ENCODE assay signal across 9 cellular contexts in genomic region chr9:113399646-113400200, GRCh38. TPM values are rescaled to one million over a fixed set of nuclear protein-coding genes. Genes with fewer than 3 reads are reported as not detected.
DNase-seq lines count a peak whose midpoint lies in the region; ATAC-seq, FAIRE-seq and TF ChIP-seq lines count a peak whose summit lies in the region.
"Had no signal": no experiment of that assay in that cellular context is flagged by ENCODE, and none has a peak within 500 bp of the region (broad histone marks: within the 10 kb centered on the region; RNA-seq: fewer than 3 reads in every experiment).

No MANE protein-coding gene starts in this region.

- H3K4me2 ChIP-seq in BLaER1 treated with 17β-estradiol and CSF1 and Interleukin-3, amounts not matched to agents 10 nM and 100 nM, result peak overlapping the region; percentile 76 to 95 (median 86)
- H3K4me2 ChIP-seq in astrocyte (ENCODE audit: low read length), result peak overlapping the region; percentile 92

- ATAC-seq in naive B cell (ENCODE audit: low read depth in 2 of 2) (no peak), GM21390 (IDR thresholded peaks at IDR 0.05; ENCODE audit: unreplicated experiment) (no peak)

- peaks cover 0 to 24% (median 0%) of the 10 kb centered on the region in 11 experiments; a peak in 5 of 22 replicates for H4K20me1 ChIP-seq in BLaER1 treated with 17β-estradiol and CSF1 and Interleukin-3, amounts not matched to agents 10 nM and 100 nM
- H4K20me1 ChIP-seq in astrocyte (ENCODE audit: insufficient read depth, low read length), result peaks cover 22% of the 10 kb centered on the region

- H3K36me3 Mint-ChIP-seq in astrocyte (ENCODE audit: low read depth, unreplicated experiment), result no peaks in the 10 kb centered on the region
- no peaks in the 10 kb centered on the region for H3K36me3 Mint-ChIP-seq in naive B cell

- DNase-seq in HAP-1 (ENCODE audit: low spot score in 2 of 2) (peak in 1 of 2 experiments; percentile 53), astrocyte (ENCODE audit: low read depth) (no peak), naive B cell (no peak), coronary artery (ENCODE audit: low spot score) (no peak), NCI-H2171 treated with DMSO at 0.1 percent for 48 hours (lab: John Stamatoyannopoulos, UW) (no peak), SIG-M5 (lab: John Stamatoyannopoulos, UW) (no peak)
- DNase-seq: NCI-H2227 treated with DMSO at 0.1 percent for 48 hours had no signal

- no peak overlapping the region for H2AFZ ChIP-seq in astrocyte (ENCODE audit: low read depth, low read length)

- no peaks in the 10 kb centered on the region for H3K27me3 ChIP-seq in BLaER1 treated with 17β-estradiol and CSF1 and Interleukin-3, amounts not matched to agents 10 nM and 100 nM
- no peaks in the 10 kb centered on the region for H3K27me3 ChIP-seq in HAP-1 (ENCODE audit: low read depth)
- no peaks in the 10 kb centered on the region for H3K27me3 ChIP-seq in astrocyte (ENCODE audit: insufficient read depth, low read length)

- peaks cover 37 to 76% (median 57%) of the 10 kb centered on the region in 10 experiments for H3K4me1 ChIP-seq in BLaER1 treated with 17β-estradiol and CSF1 and Interleukin-3, amounts not matched to agents 10 nM and 100 nM
- H3K4me1 ChIP-seq in HAP-1 (peaks cover 14% of the 10 kb centered on the region), astrocyte (ENCODE audit: insufficient read depth, low read length) (peaks cover 24% of the 10 kb centered on the region)

- H3K9me3 Mint-ChIP-seq in astrocyte (ENCODE audit: unreplicated experiment) (no peaks in the 10 kb centered on the region), naive B cell (no peaks in the 10 kb centered on the region)

- H3K4me1 Mint-ChIP-seq in astrocyte (ENCODE audit: low read depth, unreplicated experiment) (peaks cover 37% of the 10 kb centered on the region), naive B cell (peaks cover 20 to 36% (median 33%) of the 10 kb centered on the region in 3 donors)

- peak overlapping the region in 8 of 10 experiments; percentile 76 to 91 (median 86); a peak in 10 of 20 replicates for H3K4me3 ChIP-seq in BLaER1 treated with 17β-estradiol and CSF1 and Interleukin-3, amounts not matched to agents 10 nM and 100 nM
- H3K4me3 ChIP-seq in HAP-1 (peak overlapping the region; percentile 78; the same call in 1 of the 2 replicates), astrocyte (ENCODE audit: insufficient read depth, low read depth, low read length) (no peak overlapping the region), coronary artery (no peak overlapping the region)

- peak overlapping the region; percentile 64 to 83 (median 80); a peak in 19 of 22 replicates for H3K9ac ChIP-seq in BLaER1 treated with 17β-estradiol and CSF1 and Interleukin-3, amounts not matched to agents 10 nM and 100 nM
- no peak overlapping the region for H3K9ac ChIP-seq in astrocyte (ENCODE audit: low read length)

- no peak for FAIRE-seq in astrocyte (lab: Jason Lieb, UNC)

- no peaks in the 10 kb centered on the region for H3K27me3 Mint-ChIP-seq in astrocyte (ENCODE audit: low read depth, unreplicated experiment)
- H3K27me3 Mint-ChIP-seq in naive B cell, result no peaks in the 10 kb centered on the region

- no peaks in the 10 kb centered on the region for H3K9me3 ChIP-seq in BLaER1 treated with 17β-estradiol and CSF1 and Interleukin-3, amounts not matched to agents 10 nM and 100 nM (replicated peaks in 1 of 11)
- no peaks in the 10 kb centered on the region for H3K9me3 ChIP-seq in HAP-1
- no peaks in the 10 kb centered on the region for H3K9me3 ChIP-seq in astrocyte (ENCODE audit: insufficient read depth, low read depth, low read length)

- H3K79me2 ChIP-seq in astrocyte (ENCODE audit: insufficient read depth, low read length), result peaks cover 14% of the 10 kb centered on the region

- TF ChIP-seq CTCF in astrocyte (IDR thresholded peaks at IDR 0.05; ENCODE audit: insufficient read depth, low read depth, low read length), result no peak
- no peak for TF ChIP-seq CTCF in coronary artery (IDR thresholded peaks at IDR 0.05)

- H3K27ac Mint-ChIP-seq in astrocyte (ENCODE audit: unreplicated experiment), result peak overlapping the region; percentile 41
- H3K27ac Mint-ChIP-seq in naive B cell, result peak overlapping the region in 2 of 6 donors; percentile 26 to 35

- H3K27ac ChIP-seq in BLaER1 treated with 17β-estradiol and CSF1 and Interleukin-3, amounts not matched to agents 10 nM and 100 nM, result no peak overlapping the region
- H3K27ac ChIP-seq in astrocyte (ENCODE audit: low read depth, low read length) (no peak overlapping the region), coronary artery (no peak overlapping the region)

- in situ Hi-C loops in HAP-1 (cut with MboI; ENCODE audit: low sequenced_read_pairs), result no loop called here

- H3K4me3 Mint-ChIP-seq in astrocyte (ENCODE audit: unreplicated experiment), result peak overlapping the region; percentile 94
- H3K4me3 Mint-ChIP-seq in naive B cell, result peak overlapping the region; percentile 77 to 98 (median 96)

- peaks cover 0 to 19% (median 8%) of the 10 kb centered on the region in 11 experiments; a peak in 9 of 22 replicates for H3K36me3 ChIP-seq in BLaER1 treated with 17β-estradiol and CSF1 and Interleukin-3, amounts not matched to agents 10 nM and 100 nM
- H3K36me3 ChIP-seq in HAP-1 (replicated peaks) (no peaks in the 10 kb centered on the region), astrocyte (ENCODE audit: insufficient read depth, low read length) (no peaks in the 10 kb centered on the region)

RNA-seq across cellular contexts. Expression of gene ALAD, which starts 1.4 kb away (rescaled TPM):
- 19.9 and 20.7 TPM in 2 replicates for total RNA-seq in astrocyte
- 10 to 100 TPM; 13.2 to 29.3 (median 17.3) TPM for polyA plus RNA-seq in naive B cell (ENCODE audit: low read depth in 6 of 6)

RNA-seq across cellular contexts. Expression of gene POLE3, which starts 10.8 kb away (rescaled TPM):
- total RNA-seq in astrocyte, result 36.6 and 37.4 TPM in 2 replicates
- polyA plus RNA-seq in naive B cell (ENCODE audit: low read depth in 6 of 6), result 100 to 1,000 TPM; 112 to 213 (median 140) TPM

RNA-seq across cellular contexts. Expression of gene C9orf43, which starts 10.8 kb away (rescaled TPM):
- 0.65 and 0.66 TPM in 2 replicates for total RNA-seq in astrocyte
- under 1 TPM in 5 of 6 donors, not detected in 1; 0.23 to 0.74 (median 0.52) TPM for polyA plus RNA-seq in naive B cell (ENCODE audit: low read depth in 6 of 6)

RNA-seq across cellular contexts. Expression of gene HDHD3, which starts 22.9 kb away (rescaled TPM):
- total RNA-seq in astrocyte, result 8.8 and 9.4 TPM in 2 replicates
- 10 to 100 TPM; 36.3 to 51.3 (median 42.8) TPM for polyA plus RNA-seq in naive B cell (ENCODE audit: low read depth in 6 of 6)

RNA-seq across cellular contexts. Expression of gene BSPRY, which starts 50.4 kb away (rescaled TPM):
- 0.27 TPM in 1 of 2 replicates, not detected in the other for total RNA-seq in astrocyte
- 1 to 10 TPM in 4 of 6 donors, under 1 TPM in 2; 0.16 to 1.9 (median 1.2) TPM for polyA plus RNA-seq in naive B cell (ENCODE audit: low read depth in 6 of 6)

Comparison
In these comparisons a context has a peak if more than half of its experiments do, and no peak if none do; other contexts are left out.
1. H3K4me3 ChIP-seq: peak in BLaER1 treated with 17β-estradiol and CSF1 and Interleukin-3, amounts not matched to agents 10 nM and 100 nM (8 of 10) and HAP-1 (single experiment); none in astrocyte (single experiment) and coronary artery (single experiment).